ENCODE assay signal across 8 cellular contexts in genomic region chr6:145813285-145814034, GRCh38. TPM values are rescaled to one million over a fixed set of nuclear protein-coding genes. Genes with fewer than 3 reads are reported as not detected.
DNase-seq lines count a peak whose midpoint lies in the region; ATAC-seq, FAIRE-seq and TF ChIP-seq lines count a peak whose summit lies in the region.

No MANE protein-coding gene starts in this region.

- H3K4me2 ChIP-seq in K562 (ENCODE audit: insufficient read depth, low read length): peak overlapping the region; percentile 98

- H4K20me1 ChIP-seq in K562 (replicated peaks; ENCODE audit: control insufficient read depth, insufficient read depth, low read length): peaks cover 11% of the 10 kb centered on the region; the same call in 1 of the 2 replicates

- peak overlapping the region; percentile 88 for H3K27ac ChIP-seq in ACC112 (ENCODE audit: low read depth, low read length)
- H3K27ac ChIP-seq in K562 (ENCODE audit: extremely low read depth, low read depth, low read length): peak overlapping the region; percentile 95
- peak overlapping the region; percentile 89 for H3K27ac ChIP-seq in suprapubic skin

- H3K4me3 ChIP-seq in ACC112 (ENCODE audit: low read depth, low read length) (peak overlapping the region; percentile 84), GM12864 (ENCODE audit: low read depth, low read length) (peak overlapping the region; percentile 98), K562 (peak overlapping the region; percentile 66), suprapubic skin (peak overlapping the region; percentile 73)

- CTCF ChIA-PET in K562 (lab: Yijun Ruan, JAX; ENCODE audit: low intra/inter-chr PET ratio): no interaction called here

- POLR2A ChIA-PET in K562 (lab: Yijun Ruan, JAX): interaction anchor here (1.5 to 2.7 kb wide), 2 partner anchors 8 to 12 kb away, joined by 5 to 22 read pairs; no protein-coding TSS in a partner anchor

- ATAC-seq in K562: peak; percentile 17
- no peak for ATAC-seq in GM19324 (IDR thresholded peaks at IDR 0.05; ENCODE audit: low FRiP score, unreplicated experiment)

- peaks cover 4% of the 10 kb centered on the region; the same call in 1 of the 2 replicates for H3K36me3 ChIP-seq in ACC112 (ENCODE audit: insufficient read depth, low read length)
- peaks cover 11% of the 10 kb centered on the region for H3K36me3 ChIP-seq in K562 (ENCODE audit: control insufficient read depth, insufficient read depth, low read length)
- no peaks in the 10 kb centered on the region for H3K36me3 ChIP-seq in suprapubic skin

- H2AFZ ChIP-seq in ACC112 (ENCODE audit: low read length, unreplicated experiment) (no peak overlapping the region), K562 (ENCODE audit: low read depth, low read length) (peak overlapping the region; percentile 90)

- H3K9me1 ChIP-seq in K562 (ENCODE audit: control insufficient read depth, insufficient read depth, low read length): peaks cover 3% of the 10 kb centered on the region

- H3K9ac ChIP-seq in K562 (ENCODE audit: insufficient read depth in 1 of 2, low read depth in 2 of 2, low read length in 2 of 2): peak overlapping the region; percentile 89 to 98

- TF ChIP-seq POLR2A in K562 (conservative IDR thresholded peaks at IDR 0.05): peak; percentile 44
- TF ChIP-seq POLR2A in suprapubic skin (IDR thresholded peaks at IDR 0.05): no peak

- peak; percentile 64 for FAIRE-seq in K562 (lab: Jason Lieb, UNC)

- peak; percentile 73 for TF ChIP-seq EP300 in K562 (IDR thresholded peaks at IDR 0.05; ENCODE audit: low read length)
- TF ChIP-seq EP300 in suprapubic skin (IDR thresholded peaks at IDR 0.05): no peak

- in situ Hi-C loops in K562 (cut with MboI): loop anchor here (5.0 kb wide), 1 partner anchor 76 kb away; the partner anchor contains the start of gene EPM2A

- H3K79me2 ChIP-seq in ACC112 (ENCODE audit: control insufficient read depth, insufficient read depth, low read length, unreplicated experiment): peaks cover 68% of the 10 kb centered on the region
- peaks cover 73% of the 10 kb centered on the region for H3K79me2 ChIP-seq in K562 (ENCODE audit: control insufficient read depth, insufficient read depth, low read length)

- H3K4me1 ChIP-seq in ACC112 (ENCODE audit: control insufficient read depth, insufficient read depth, low read length, unreplicated experiment) (peaks cover 38% of the 10 kb centered on the region), K562 (replicated peaks in 1 of 2; ENCODE audit: control insufficient read depth in 2 of 2, insufficient read depth in 2 of 2, low read length in 2 of 2) (peaks cover 14 to 19% of the 10 kb centered on the region in 2 experiments), suprapubic skin (peaks cover 58% of the 10 kb centered on the region)

- TSS peak; percentile 45 for BruUV-seq in K562 (replicated peaks; lab: Mats Ljungman, UMichigan)

- no peaks in the 10 kb centered on the region for H3K9me3 ChIP-seq in K562 (replicated peaks; ENCODE audit: control insufficient read depth, insufficient read depth, low read depth, low read length)
- no peaks in the 10 kb centered on the region for H3K9me3 ChIP-seq in suprapubic skin

- TF ChIP-seq RAD21 in K562 (CRISPR knock-in tag; conservative IDR thresholded peaks at IDR 0.05 in 1 of 2, IDR thresholded peaks at IDR 0.05 in 1 of 2): no peak

- WGBS in K562 (ENCODE audit: insufficient coverage, low coverage, missing lambda C conversion rate): 0% methylated on average over 12 of the region's 12 CpGs
- 11% methylated on average over 12 of the region's 12 CpGs for WGBS in suprapubic skin

- intact Hi-C loops in K562 (cut with micrococcal nuclease): loop anchor here (1.0 to 10.0 kb wide), 5 partner anchors 29 to 1269 kb away; partner anchors contain the start of gene SHPRH

- no peak for TF ChIP-seq CTCF in GM12864 (IDR thresholded peaks at IDR 0.05; ENCODE audit: low read depth, low read length, missing control alignments)
- no peak for TF ChIP-seq CTCF in K562 (IDR thresholded peaks at IDR 0.05 in 2 of 3, conservative IDR thresholded peaks at IDR 0.05 in 1 of 3; ENCODE audit: insufficient read depth in 2 of 3, low read depth in 1 of 3, low read length in 3 of 3)
- TF ChIP-seq CTCF in suprapubic skin (IDR thresholded peaks at IDR 0.05): no peak

- DNase-seq in GM12864 (ENCODE audit: low read depth): no peak
- peak; percentile 8 for DNase-seq in NCI-H1105 treated with DMSO at 0.1 percent for 48 hours (lab: John Stamatoyannopoulos, UW)
- DNase-seq in K562 (ENCODE audit: extremely low read depth in 1 of 4, low spot score in 3 of 4): peak in 2 of 4 experiments; percentile 49 to 72
- DNase-seq in kidney tubule cell (ENCODE audit: low spot score): peak; percentile 49
- DNase-seq in suprapubic skin (ENCODE audit: low spot score in 2 of 2): no peak
- DNase-seq in islet precursor cell: no peak

- H3K27me3 ChIP-seq in ACC112 (ENCODE audit: insufficient read depth, low read length) (no peaks in the 10 kb centered on the region), K562 (ENCODE audit: control insufficient read depth in 2 of 2, insufficient read depth in 2 of 2, low read length in 2 of 2) (no peaks in the 10 kb centered on the region), suprapubic skin (no peaks in the 10 kb centered on the region)

TF ChIP-seq in K562, 482 proteins besides CTCF, POLR2A, EP300 and RAD21 (continues in another document):
- TF ChIP-seq SIRT6 (IDR thresholded peaks at IDR 0.05; ENCODE audit: low read depth, low read length) (no peak), CBX2 (IDR thresholded peaks at IDR 0.05; ENCODE audit: insufficient read depth, low read length, poor library complexity, severe bottlenecking) (no peak), PYGO2 (tag; IDR thresholded peaks at IDR 0.05) (no peak), NRF1 (conservative IDR thresholded peaks at IDR 0.05 in 1 of 2, IDR thresholded peaks at IDR 0.05 in 1 of 2) (peak in 1 of 2 experiments; percentile 19; a peak in 1 of 4 replicates), SETDB1 (IDR thresholded peaks at IDR 0.05; ENCODE audit: low read length) (no peak), BRF2 (IDR thresholded peaks at IDR 0.05; ENCODE audit: borderline replicate concordance, insufficient read depth, insufficient read length) (no peak), KLF13 (tag; IDR thresholded peaks at IDR 0.05; ENCODE audit: borderline replicate concordance, low read depth) (no peak), ZNF146 (CRISPR knock-in tag; IDR thresholded peaks at IDR 0.05; ENCODE audit: unreplicated experiment) (no peak), RCOR1 (IDR thresholded peaks at IDR 0.05; ENCODE audit: borderline replicate concordance in 1 of 2, low read depth in 2 of 2, low read length in 2 of 2) (no peak), FOS (IDR thresholded peaks at IDR 0.05; ENCODE audit: extremely low read depth, insufficient read length) (no peak), HSF4 (CRISPR knock-in tag; IDR thresholded peaks at IDR 0.05; ENCODE audit: borderline replicate concordance) (no peak), ZNF12 (CRISPR knock-in tag; IDR thresholded peaks at IDR 0.05) (no peak), ZNF445 (CRISPR knock-in tag; IDR thresholded peaks at IDR 0.05; ENCODE audit: low read depth) (no peak), FOXP1 (CRISPR knock-in tag; IDR thresholded peaks at IDR 0.05) (no peak), RUNX1 (IDR thresholded peaks at IDR 0.05; ENCODE audit: low read depth) (no peak), ZNF830 (CRISPR knock-in tag; IDR thresholded peaks at IDR 0.05) (no peak), ATF7 (IDR thresholded peaks at IDR 0.05) (peak; percentile 66; the same call in 1 of the 2 replicates), U2AF1 (optimal IDR thresholded peaks at IDR 0.05; ENCODE audit: low read depth, low read length) (no peak), NFXL1 (CRISPR knock-in tag; IDR thresholded peaks at IDR 0.05) (no peak), ZNF253 (CRISPR knock-in tag; conservative IDR thresholded peaks at IDR 0.05) (no peak), SIN3B (IDR thresholded peaks at IDR 0.05; ENCODE audit: low read depth) (no peak), TCF7 (IDR thresholded peaks at IDR 0.05; ENCODE audit: borderline replicate concordance) (no peak), MBD2 (IDR thresholded peaks at IDR 0.05; ENCODE audit: borderline replicate concordance, low read depth) (no peak), ZNF354B (CRISPR knock-in tag; IDR thresholded peaks at IDR 0.05) (no peak), ELF1 (tag; IDR thresholded peaks at IDR 0.05) (no peak; the same call in 1 of the 2 replicates)

RNA-seq across cellular contexts. Expression of gene FBXO30, which starts 1.1 kb away (rescaled TPM):
- 6.6 and 33.3 TPM in 2 replicates for total RNA-seq in K562 (2011; cell fraction: chromatin; rRNA removed; ENCODE audit: low replicate concordance)
- total RNA-seq in K562 (2011; cell fraction: nucleolus; rRNA removed): 3.3 and 6.4 TPM in 2 replicates
- total RNA-seq in K562 (2011; cell fraction: nucleoplasm; rRNA removed): 13.1 and 22.1 TPM in 2 replicates
- total RNA-seq in K562 (2014; rRNA removed) (5.5 and 5.9 TPM in 2 replicates), K562 (2014; rRNA removed; fragmentation: Illumina TruSeq; extraction: Trizol) (9.4 and 10.0 TPM in 2 replicates), K562 (2015; rRNA removed; fragmentation: Illumina TruSeq; extraction: Trizol) (6.7 and 7.1 TPM in 2 replicates), K562 (2021) (11.1 and 11.8 TPM in 2 replicates), suprapubic skin (1 to 10 TPM; 3.6 to 5.6 (median 5.3) TPM)
- polyA plus RNA-seq in K562 (2011; rRNA removed) (9.0 and 12.8 TPM in 2 replicates), K562 (2014; fragmentation: Illumina TruSeq; extraction: Trizol) (9.6 and 10.0 TPM in 2 replicates), K562 (2014; fragmentation: Nextera tagmentation; extraction: Ambion mirVana) (1 to 10 TPM; 3.6 to 3.7 TPM), K562 (2014; rRNA removed) (6.7 and 7.1 TPM in 2 replicates)
- 1.8 and 4.4 TPM in 2 replicates for polyA plus RNA-seq in K562 (2011; cell fraction: cytosol; rRNA removed)
- polyA plus RNA-seq in K562 (2011; cell fraction: nucleus; rRNA removed): 4.8 and 6.1 TPM in 2 replicates
- 6.8 and 7.8 TPM in 2 replicates for polyA plus RNA-seq in K562 (2012)
- 27.3 and 27.8 TPM in 2 replicates for polyA minus RNA-seq in K562 (2011; rRNA and poly(A)+ RNA removed)
- polyA minus RNA-seq in K562 (2011; cell fraction: cytosol; rRNA and poly(A)+ RNA removed): 5.6 and 7.0 TPM in 2 replicates
- 13.2 and 24.0 TPM in 2 replicates for polyA minus RNA-seq in K562 (2011; cell fraction: nucleus; rRNA and poly(A)+ RNA removed)

Comparison
In these comparisons a context has a peak if more than half of its experiments do, and no peak if none do; other contexts are left out.
1. DNase-seq: peak in NCI-H1105 treated with DMSO at 0.1 percent for 48 hours (single experiment) and kidney tubule cell (single experiment); none in GM12864 (single experiment), suprapubic skin (0 of 2) and islet precursor cell (single experiment).
2. Peak in every context shown above with its lines, with median percentiles within 50 percentile points of each other: H3K27ac ChIP-seq and H3K4me3 ChIP-seq.